Comparison of ENCODE assay signal across 27 cellular contexts in genomic region chr13:95117092-95117491, GRCh38.
A peak's percentile ranks its signal among the peaks of the same experiment; 100 is the strongest.
DNase-seq lines count a peak whose midpoint lies in the region; ATAC-seq, FAIRE-seq and TF ChIP-seq lines count a peak whose summit lies in the region.
"Had no signal": no experiment of that assay in that cellular context is flagged by ENCODE, and none has a peak within 500 bp of the region (broad histone marks: within the 10 kb centered on the region; RNA-seq: fewer than 3 reads in every experiment).

No MANE protein-coding gene starts in this region.

- no peaks in the 10 kb centered on the region for H3K27me3 ChIP-seq in H7 (ENCODE audit: control insufficient read depth, insufficient read depth, low read length)
- H3K27me3 ChIP-seq: adrenal gland; BLaER1 treated with 17β-estradiol and CSF1 and Interleukin-3, amounts not matched to agents 10 nM and 100 nM; colonic mucosa; sigmoid colon; thyroid gland had no signal

- WGBS in A549 (ENCODE audit: missing lambda C conversion rate) = 23% methylated on average over 6 of the region's 6 CpGs

- peak in 1 of 2 experiments; percentile 22; a peak in 2 of 6 replicates for ATAC-seq in A549
- peak; percentile 85 for ATAC-seq in GM18867 (IDR thresholded peaks at IDR 0.05; ENCODE audit: unreplicated experiment)
- ATAC-seq in HG02588 (IDR thresholded peaks at IDR 0.05; ENCODE audit: unreplicated experiment) = no peak
- no peak for ATAC-seq in GM18858 (IDR thresholded peaks at IDR 0.05; ENCODE audit: unreplicated experiment)
- no peak for ATAC-seq in GM21381 (IDR thresholded peaks at IDR 0.05; ENCODE audit: unreplicated experiment)
- ATAC-seq: activated T-cell treated with anti-CD3 and anti-CD28 coated beads, Interleukin-2, amount 50 U/mL, for 4 hours had no signal

- TF ChIP-seq EP300 in A549 (IDR thresholded peaks at IDR 0.05) = no peak

- peak overlapping the region; percentile 30; the same call in 2 of the 3 replicates for H3K4me2 ChIP-seq in A549
- H3K4me2 ChIP-seq: BLaER1 treated with 17β-estradiol and CSF1 and Interleukin-3, amounts not matched to agents 10 nM and 100 nM had no signal

- TF ChIP-seq CTCF in A549 (IDR thresholded peaks at IDR 0.05) = no peak

- DNase-seq in A549 (ENCODE audit: low read depth in 1 of 2, low spot score in 1 of 2) (peak in 1 of 2 experiments; percentile 39), HT-29 (ENCODE audit: low spot score) (peak; percentile 40), epithelial cell of prostate (ENCODE audit: low read depth, low spot score) (peak; percentile 68), H7 (no peak)
- DNase-seq: activated naive CD4-positive, alpha-beta T cell; activated T-cell treated with anti-CD3 and anti-CD28 coated beads, Interleukin-2, amount 50 U/mL, for 4 hours; adrenal gland; Caco-2; colonic mucosa; effector memory CD4-positive, alpha-beta T cell; KBM-7; kidney; NCI-H1417 treated with DMSO at 0.1 percent for 48 hours; NCI-H524 treated with DMSO at 0.1 percent for 48 hours; posterior cingulate gyrus; sigmoid colon; stimulated activated CD4-positive, alpha-beta T cell treated with anti-CD3 and anti-CD28 coated beads, Interleukin-15, amount 100 ng/mL, for 24 hours; thyroid gland had no signal

- TF ChIP-seq POLR2A in A549 (IDR thresholded peaks at IDR 0.05; ENCODE audit: low read length) = no peak

- H3K4me3 ChIP-seq in A549 (no peak overlapping the region), H7 (ENCODE audit: insufficient read depth, low read depth, low read length) (no peak overlapping the region)
- H3K4me3 ChIP-seq: adrenal gland; BLaER1 treated with 17β-estradiol and CSF1 and Interleukin-3, amounts not matched to agents 10 nM and 100 nM; colonic mucosa; lung; sigmoid colon; SK-N-MC; thyroid gland had no signal

- peaks cover 68% of the 10 kb centered on the region for H3K4me1 ChIP-seq in A549
- H3K4me1 ChIP-seq: adrenal gland; BLaER1 treated with 17β-estradiol and CSF1 and Interleukin-3, amounts not matched to agents 10 nM and 100 nM; colonic mucosa; sigmoid colon; thyroid gland had no signal

- CTCF ChIA-PET in A549 (lab: Yijun Ruan, JAX) = interaction anchor here (1.3 kb wide), 1 partner anchor 17 kb away, joined by 3 read pairs; no protein-coding TSS in a partner anchor

- no peak for TF ChIP-seq RAD21 in A549 (conservative IDR thresholded peaks at IDR 0.05 in 1 of 2, IDR thresholded peaks at IDR 0.05 in 1 of 2)

- POLR2A ChIA-PET in A549 (lab: Yijun Ruan, JAX) = no interaction called here

- H3K36me3 ChIP-seq in H7 (replicated peaks; ENCODE audit: control insufficient read depth, insufficient read depth, low read length) = no peaks in the 10 kb centered on the region
- H3K36me3 ChIP-seq: adrenal gland, colonic mucosa, thyroid gland had no signal

- H3K9me3 ChIP-seq in A549 = no peaks in the 10 kb centered on the region
- H3K9me3 ChIP-seq: adrenal gland; BLaER1 treated with 17β-estradiol and CSF1 and Interleukin-3, amounts not matched to agents 10 nM and 100 nM; Caco-2; colonic mucosa; sigmoid colon; thyroid gland had no signal

- no peak for FAIRE-seq in A549 (lab: Jason Lieb, UNC)
- FAIRE-seq: H1, kidney had no signal

- H3K27ac ChIP-seq in A549 = peak overlapping the region; percentile 67 to 70
- peak overlapping the region; percentile 75 for H3K27ac ChIP-seq in epithelial cell of prostate
- H3K27ac ChIP-seq: adrenal gland; BLaER1 treated with 17β-estradiol and CSF1 and Interleukin-3, amounts not matched to agents 10 nM and 100 nM; colonic mucosa; RWPE1; sigmoid colon; SK-N-MC; thyroid gland had no signal

TF ChIP-seq in A549, 52 proteins besides CTCF, POLR2A, EP300 and RAD21:
- TF ChIP-seq HES2 (IDR thresholded peaks at IDR 0.05) = no peak
- no peak for TF ChIP-seq TP53 (CRISPR knock-in tag; IDR thresholded peaks at IDR 0.05)
- TF ChIP-seq, protein P1, sequence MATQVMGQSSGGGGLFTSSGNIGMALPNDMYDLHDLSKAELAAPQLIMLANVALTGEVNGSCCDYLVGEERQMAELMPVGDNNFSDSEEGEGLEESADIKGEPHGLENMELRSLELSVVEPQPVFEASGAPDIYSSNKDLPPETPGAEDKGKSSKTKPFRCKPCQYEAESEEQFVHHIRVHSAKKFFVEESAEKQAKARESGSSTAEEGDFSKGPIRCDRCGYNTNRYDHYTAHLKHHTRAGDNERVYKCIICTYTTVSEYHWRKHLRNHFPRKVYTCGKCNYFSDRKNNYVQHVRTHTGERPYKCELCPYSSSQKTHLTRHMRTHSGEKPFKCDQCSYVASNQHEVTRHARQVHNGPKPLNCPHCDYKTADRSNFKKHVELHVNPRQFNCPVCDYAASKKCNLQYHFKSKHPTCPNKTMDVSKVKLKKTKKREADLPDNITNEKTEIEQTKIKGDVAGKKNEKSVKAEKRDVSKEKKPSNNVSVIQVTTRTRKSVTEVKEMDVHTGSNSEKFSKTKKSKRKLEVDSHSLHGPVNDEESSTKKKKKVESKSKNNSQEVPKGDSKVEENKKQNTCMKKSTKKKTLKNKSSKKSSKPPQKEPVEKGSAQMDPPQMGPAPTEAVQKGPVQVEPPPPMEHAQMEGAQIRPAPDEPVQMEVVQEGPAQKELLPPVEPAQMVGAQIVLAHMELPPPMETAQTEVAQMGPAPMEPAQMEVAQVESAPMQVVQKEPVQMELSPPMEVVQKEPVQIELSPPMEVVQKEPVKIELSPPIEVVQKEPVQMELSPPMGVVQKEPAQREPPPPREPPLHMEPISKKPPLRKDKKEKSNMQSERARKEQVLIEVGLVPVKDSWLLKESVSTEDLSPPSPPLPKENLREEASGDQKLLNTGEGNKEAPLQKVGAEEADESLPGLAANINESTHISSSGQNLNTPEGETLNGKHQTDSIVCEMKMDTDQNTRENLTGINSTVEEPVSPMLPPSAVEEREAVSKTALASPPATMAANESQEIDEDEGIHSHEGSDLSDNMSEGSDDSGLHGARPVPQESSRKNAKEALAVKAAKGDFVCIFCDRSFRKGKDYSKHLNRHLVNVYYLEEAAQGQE (IDR thresholded peaks at IDR 0.05) = no peak
- TF ChIP-seq, protein P2, sequence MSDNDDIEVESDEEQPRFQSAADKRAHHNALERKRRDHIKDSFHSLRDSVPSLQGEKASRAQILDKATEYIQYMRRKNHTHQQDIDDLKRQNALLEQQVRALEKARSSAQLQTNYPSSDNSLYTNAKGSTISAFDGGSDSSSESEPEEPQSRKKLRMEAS (IDR thresholded peaks at IDR 0.05) = 0 out of 2 replicates have a peak, but pooled peaks have one; percentile 18
TF ChIP-seq in A549: peak in this region for 1.
